Comparison of ENCODE assay signal across 32 cellular contexts in genomic region chr16:72596373-72596772, GRCh38.
"Had no signal": no experiment of that assay in that cellular context is flagged by ENCODE, and none has a peak within 500 bp of the region (broad histone marks: within the 10 kb centered on the region; RNA-seq: fewer than 3 reads in every experiment).

No MANE protein-coding gene starts in this region.

- H3K27ac ChIP-seq: neutrophil, ovary, parathyroid adenoma, psoas muscle, right lobe of liver, sigmoid colon, suprapubic skin, testis, tibial artery, upper lobe of left lung, vagina had no signal

- H3K4me1 Mint-ChIP-seq: nephron progenitor cell; neural crest cell; stimulated activated effector memory CD8-positive, alpha-beta T cell treated with anti-CD3 and anti-CD28 coated beads, Interleukin-12 subunit alpha, Interleukin-12 subunit beta, amount 100 ng/mL, for 72 hours; stimulated activated naive CD8-positive, alpha-beta T cell treated with anti-CD3 and anti-CD28 coated beads, Interleukin-15, amount 100 ng/mL, for 72 hours had no signal

- H3K27ac Mint-ChIP-seq: naive thymus-derived CD8-positive, alpha-beta T cell; natural killer cell treated with Interleukin-12 subunit alpha and Interleukin-12 subunit beta and Interleukin-15 and Interleukin-18, amount 100 ng/mL, for 72 hours; nephron progenitor cell; progenitor cell of endocrine pancreas; stimulated activated effector memory CD8-positive, alpha-beta T cell treated with anti-CD3 and anti-CD28 coated beads, Interleukin-12 subunit alpha, Interleukin-12 subunit beta, amount 100 ng/mL, for 72 hours; stimulated activated naive CD8-positive, alpha-beta T cell treated with anti-CD3 and anti-CD28 coated beads, Interleukin-15, amount 100 ng/mL, for 72 hours had no signal

- H3K4me3 ChIP-seq: ovary, psoas muscle, right lobe of liver, sigmoid colon, suprapubic skin, testis, tibial artery, upper lobe of left lung, vagina had no signal

- H3K9me3 Mint-ChIP-seq: natural killer cell treated with Interleukin-12 subunit alpha and Interleukin-12 subunit beta and Interleukin-15 and Interleukin-18, amount 100 ng/mL, for 72 hours; neural crest cell; stimulated activated naive CD8-positive, alpha-beta T cell treated with anti-CD3 and anti-CD28 coated beads, Interleukin-15, amount 100 ng/mL, for 72 hours had no signal

- H3K79me2 ChIP-seq: parathyroid adenoma had no signal

- H3K27me3 ChIP-seq: neutrophil, ovary, right lobe of liver, sigmoid colon, suprapubic skin, testis, tibial artery, upper lobe of left lung, vagina had no signal

- H3K36me3 Mint-ChIP-seq: stimulated activated effector memory CD8-positive, alpha-beta T cell treated with anti-CD3 and anti-CD28 coated beads, Interleukin-12 subunit alpha, Interleukin-12 subunit beta, amount 100 ng/mL, for 72 hours had no signal

- H3K4me1 ChIP-seq: parathyroid adenoma, psoas muscle, right lobe of liver, sigmoid colon, suprapubic skin, testis, tibial artery, upper lobe of left lung, vagina had no signal

- DNase-seq: naive B cell; naive thymus-derived CD8-positive, alpha-beta T cell; nephron progenitor cell; nucleus accumbens; ovary; posterior cingulate gyrus; psoas muscle; right cardiac atrium; right lobe of liver; sigmoid colon; small intestine; stimulated activated CD4-positive, alpha-beta T cell treated with anti-CD3 and anti-CD28 coated beads, Interleukin-15, amount 100 ng/mL, for 24 hours; stimulated activated CD4-positive, alpha-beta T cell treated with anti-CD3 and anti-CD28 coated beads, Interleukin-2, amount 100 ng/mL, for 24 hours; stimulated activated CD4-positive, alpha-beta T cell treated with anti-CD3 and anti-CD28 coated beads, Interleukin-2, amount 100 ng/mL, for 48 hours; stimulated activated CD4-positive, alpha-beta T cell treated with anti-CD3 and anti-CD28 coated beads, Interleukin-4, amount 100 ng/mL, for 24 hours; stimulated activated naive CD4-positive, alpha-beta T cell; stimulated activated naive CD8-positive, alpha-beta T cell treated with anti-CD3 and anti-CD28 coated beads, Interleukin-15, amount 100 ng/mL, for 72 hours; stimulated activated naive CD8-positive, alpha-beta T cell treated with anti-CD3 and anti-CD28 coated beads, Interleukin-15, Interleukin-2, amounts not matched to agents 100 U/mL and 50 U/mL, for 24 hours; substantia nigra; testis; tibial artery; trophoblast cell; upper lobe of left lung had no signal

- H3K36me3 ChIP-seq: neutrophil, ovary, right lobe of liver, sigmoid colon, suprapubic skin, tibial artery, upper lobe of left lung, vagina had no signal

- FAIRE-seq: small intestine, urothelium cell line had no signal

- H3K9ac ChIP-seq: parathyroid adenoma had no signal

- ATAC-seq: naive thymus-derived CD8-positive, alpha-beta T cell; natural killer cell treated with Interleukin-12 subunit alpha and Interleukin-12 subunit beta and Interleukin-15 and Interleukin-18, amount 100 ng/mL, for 72 hours; psoas muscle; right cardiac atrium; right lobe of liver; stimulated activated effector memory CD8-positive, alpha-beta T cell treated with anti-CD3 and anti-CD28 coated beads, Interleukin-12 subunit alpha, Interleukin-12 subunit beta, amount 100 ng/mL, for 72 hours; stimulated activated naive CD8-positive, alpha-beta T cell treated with anti-CD3 and anti-CD28 coated beads, Interleukin-15, amount 100 ng/mL, for 72 hours; stimulated activated naive CD8-positive, alpha-beta T cell treated with anti-CD3 and anti-CD28 coated beads, Interleukin-15, Interleukin-2, amounts not matched to agents 100 U/mL and 50 U/mL, for 24 hours had no signal

- H3K27me3 Mint-ChIP-seq: naive B cell; naive thymus-derived CD8-positive, alpha-beta T cell; natural killer cell treated with Interleukin-12 subunit alpha and Interleukin-12 subunit beta and Interleukin-15 and Interleukin-18, amount 100 ng/mL, for 72 hours; progenitor cell of endocrine pancreas; stimulated activated naive CD8-positive, alpha-beta T cell treated with anti-CD3 and anti-CD28 coated beads, Interleukin-15, amount 100 ng/mL, for 72 hours had no signal

- H3K9me3 ChIP-seq: neutrophil, ovary, psoas muscle, right lobe of liver, sigmoid colon, suprapubic skin, testis, tibial artery, upper lobe of left lung, vagina had no signal

- H3K4me3 Mint-ChIP-seq: naive B cell; naive thymus-derived CD8-positive, alpha-beta T cell; natural killer cell treated with Interleukin-12 subunit alpha and Interleukin-12 subunit beta and Interleukin-15 and Interleukin-18, amount 100 ng/mL, for 72 hours; nephron progenitor cell; neural crest cell; stimulated activated effector memory CD8-positive, alpha-beta T cell treated with anti-CD3 and anti-CD28 coated beads, Interleukin-12 subunit alpha, Interleukin-12 subunit beta, amount 100 ng/mL, for 72 hours; stimulated activated naive CD8-positive, alpha-beta T cell treated with anti-CD3 and anti-CD28 coated beads, Interleukin-15, amount 100 ng/mL, for 72 hours had no signal

- H2AFZ ChIP-seq: parathyroid adenoma had no signal
